20 cellular contexts compared by ENCODE assay signal in genomic region chr2:98572211-98572610, GRCh38. TPM values are rescaled to one million over a fixed set of nuclear protein-coding genes. Genes with fewer than 3 reads are reported as not detected.
DNase-seq lines count a peak whose midpoint lies in the region; ATAC-seq and TF ChIP-seq lines count a peak whose summit lies in the region.
"Had no signal": no experiment of that assay in that cellular context is flagged by ENCODE, and none has a peak within 500 bp of the region (broad histone marks: within the 10 kb centered on the region; RNA-seq: fewer than 3 reads in every experiment).

No MANE protein-coding gene starts in this region.

- no peaks in the 10 kb centered on the region for H3K27me3 ChIP-seq in Peyer's patch
- H3K27me3 ChIP-seq in dorsolateral prefrontal cortex, result no peaks in the 10 kb centered on the region
- H3K27me3 ChIP-seq: BLaER1 had no signal

- H3K4me1 Mint-ChIP-seq in stimulated activated effector memory CD8-positive, alpha-beta T cell treated with anti-CD3 and anti-CD28 coated beads, Interleukin-12 subunit alpha, Interleukin-12 subunit beta, amount 100 ng/mL, for 72 hours, result peaks cover 15% of the 10 kb centered on the region
- H3K4me1 Mint-ChIP-seq: B cell, GM23338 had no signal

- intact Hi-C loops in dorsolateral prefrontal cortex (cut with DNase I), result loop anchor here in 1 of 2 donors (10.0 kb wide), 1 partner anchor 157 kb away; no protein-coding TSS in a partner anchor

- no peak for TF ChIP-seq CTCF in Peyer's patch (IDR thresholded peaks at IDR 0.05)
- no peak for TF ChIP-seq CTCF in dorsolateral prefrontal cortex (IDR thresholded peaks at IDR 0.05 in 54 of 56, conservative IDR thresholded peaks at IDR 0.05 in 2 of 56; ENCODE audit: low read depth in 1 of 56, partially characterized antibody in 56 of 56)

- peaks cover 0 to 83% (median 0%) of the 10 kb centered on the region in 3 donors for H3K36me3 ChIP-seq in Peyer's patch

- H3K36me3 Mint-ChIP-seq in stimulated activated effector memory CD8-positive, alpha-beta T cell treated with anti-CD3 and anti-CD28 coated beads, Interleukin-12 subunit alpha, Interleukin-12 subunit beta, amount 100 ng/mL, for 72 hours, result peaks cover 81% of the 10 kb centered on the region

- H3K4me3 Mint-ChIP-seq in stimulated activated effector memory CD8-positive, alpha-beta T cell treated with anti-CD3 and anti-CD28 coated beads, Interleukin-12 subunit alpha, Interleukin-12 subunit beta, amount 100 ng/mL, for 72 hours, result no peak overlapping the region
- H3K4me3 Mint-ChIP-seq: B cell; CD4-positive, CD25-positive, alpha-beta regulatory T cell; CD8-positive, alpha-beta T cell; GM23338; HFFc6 had no signal

- peak overlapping the region; percentile 81 for H3K27ac Mint-ChIP-seq in stimulated activated effector memory CD8-positive, alpha-beta T cell treated with anti-CD3 and anti-CD28 coated beads, Interleukin-12 subunit alpha, Interleukin-12 subunit beta, amount 100 ng/mL, for 72 hours
- H3K27ac Mint-ChIP-seq: B cell; CD4-positive, CD25-positive, alpha-beta regulatory T cell; CD8-positive, alpha-beta T cell; GM23338; HFFc6 had no signal

- H3K4me1 ChIP-seq in Peyer's patch, result no peaks in the 10 kb centered on the region
- H3K4me1 ChIP-seq: BLaER1, Caco-2, HAP-1 had no signal

- no peaks in the 10 kb centered on the region for H3K9me3 ChIP-seq in Peyer's patch
- H3K9me3 ChIP-seq: BLaER1, Caco-2, HAP-1 had no signal

- TF ChIP-seq POLR2A in Peyer's patch (IDR thresholded peaks at IDR 0.05), result no peak

- H3K9me3 Mint-ChIP-seq in stimulated activated effector memory CD8-positive, alpha-beta T cell treated with anti-CD3 and anti-CD28 coated beads, Interleukin-12 subunit alpha, Interleukin-12 subunit beta, amount 100 ng/mL, for 72 hours, result no peaks in the 10 kb centered on the region
- H3K9me3 Mint-ChIP-seq: CD4-positive, CD25-positive, alpha-beta regulatory T cell; CD8-positive, alpha-beta T cell; GM23338; HFFc6 had no signal

- H3K27ac ChIP-seq in Peyer's patch (no peak overlapping the region), dorsolateral prefrontal cortex (peak overlapping the region in 30 of 59 donors; percentile 2 to 73 (median 43))
- H3K27ac ChIP-seq: 22Rv1, BLaER1, C4-2B had no signal

- ATAC-seq in stimulated activated effector memory CD8-positive, alpha-beta T cell treated with anti-CD3 and anti-CD28 coated beads, Interleukin-12 subunit alpha, Interleukin-12 subunit beta, amount 100 ng/mL, for 72 hours, result no peak
- ATAC-seq: CD8-positive, alpha-beta T cell; GM12878; GM23338 had no signal

- DNase-seq in activated effector memory CD4-positive, alpha-beta T cell treated with anti-CD3 and anti-CD28 coated beads, Interleukin-2, amount 50 U/mL, for 16 hours, result peak; percentile 37
- DNase-seq in activated effector memory CD4-positive, alpha-beta T cell treated with Interleukin-2 at 50 U/mL for 16 hours, result no peak
- DNase-seq in Peyer's patch (peak in 2 of 3 donors; percentile 0 to 22), dorsolateral prefrontal cortex (no peak), DMS79 treated with DMSO at 0.1 percent for 48 hours (lab: John Stamatoyannopoulos, UW) (no peak), NCI-H2081 treated with DMSO at 0.1 percent for 48 hours (lab: John Stamatoyannopoulos, UW) (no peak)
- DNase-seq in stimulated activated effector memory CD8-positive, alpha-beta T cell treated with anti-CD3 and anti-CD28 coated beads, Interleukin-12 subunit alpha, Interleukin-12 subunit beta, amount 100 ng/mL, for 72 hours (ENCODE audit: low spot score in 2 of 2), result no peak
- DNase-seq: Caco-2; CD4-positive, CD25-positive, alpha-beta regulatory T cell; CD8-positive, alpha-beta T cell; DMS153; GDM1; HFFc6 had no signal

- H3K4me3 ChIP-seq in Peyer's patch (no peak overlapping the region), dorsolateral prefrontal cortex (no peak overlapping the region)
- H3K4me3 ChIP-seq: BLaER1, GM12878, GM23338, HAP-1 had no signal

RNA-seq across cellular contexts. Expression of gene COA5, which starts 36.1 kb away (rescaled TPM):
- total RNA-seq in Peyer's patch, result 10 to 100 TPM; 18.4 to 32.7 (median 27.2) TPM
- 10 to 100 TPM; 41.4 to 68.3 (median 56.3) TPM for total RNA-seq in dorsolateral prefrontal cortex

RNA-seq across cellular contexts. Expression of gene UNC50, which starts 36.2 kb away (rescaled TPM):
- 10 to 100 TPM; 31.1 to 51.7 (median 35.0) TPM for total RNA-seq in Peyer's patch
- total RNA-seq in dorsolateral prefrontal cortex, result 10 to 100 TPM; 30.2 to 65.7 (median 43.9) TPM

Comparison
In these comparisons a context has a peak if more than half of its experiments do, and no peak if none do; other contexts are left out.
1. DNase-seq: peak in activated effector memory CD4-positive, alpha-beta T cell treated with anti-CD3 and anti-CD28 coated beads, Interleukin-2, amount 50 U/mL, for 16 hours (single experiment) and Peyer's patch (2 of 3); none in activated effector memory CD4-positive, alpha-beta T cell treated with Interleukin-2 at 50 U/mL for 16 hours (single experiment), dorsolateral prefrontal cortex (0 of 10), stimulated activated effector memory CD8-positive, alpha-beta T cell treated with anti-CD3 and anti-CD28 coated beads, Interleukin-12 subunit alpha, Interleukin-12 subunit beta, amount 100 ng/mL, for 72 hours (0 of 2), DMS79 treated with DMSO at 0.1 percent for 48 hours (single experiment) and NCI-H2081 treated with DMSO at 0.1 percent for 48 hours (single experiment).
2. H3K27ac ChIP-seq: peak in dorsolateral prefrontal cortex (30 of 59); none in Peyer's patch (0 of 4).